In genomic region chr17:57943140-57943539, GRCh38 we compare ENCODE assay signal across 10 cellular contexts. TPM values are rescaled to one million over a fixed set of nuclear protein-coding genes. Genes with fewer than 3 reads are reported as not detected.
A peak's percentile ranks its signal among the peaks of the same experiment; 100 is the strongest.
DNase-seq lines count a peak whose midpoint lies in the region; ATAC-seq, FAIRE-seq and TF ChIP-seq lines count a peak whose summit lies in the region.
"Had no signal": no experiment of that assay in that cellular context is flagged by ENCODE, and none has a peak within 500 bp of the region (broad histone marks: within the 10 kb centered on the region; RNA-seq: fewer than 3 reads in every experiment).

No MANE protein-coding gene starts in this region.

- TF ChIP-seq CTCF in keratinocyte (optimal IDR thresholded peaks at IDR 0.05 in 1 of 3, IDR thresholded peaks at IDR 0.05 in 1 of 3, conservative IDR thresholded peaks at IDR 0.05 in 1 of 3; ENCODE audit: extremely low read depth in 1 of 3, insufficient read depth in 2 of 3, low read length in 3 of 3) = no peak
- TF ChIP-seq CTCF in upper lobe of right lung (IDR thresholded peaks at IDR 0.05) = no peak

- no peaks in the 10 kb centered on the region for H3K27me3 ChIP-seq in adipocyte (replicated peaks; ENCODE audit: control insufficient read depth, insufficient read depth, low read length)
- H3K27me3 ChIP-seq in keratinocyte (ENCODE audit: control insufficient read depth, extremely low read depth, insufficient read depth, low read length) = no peaks in the 10 kb centered on the region
- no peaks in the 10 kb centered on the region for H3K27me3 ChIP-seq in upper lobe of right lung

- H3K4me2 ChIP-seq in keratinocyte (ENCODE audit: control insufficient read depth, extremely low read depth, insufficient read depth, low read depth, low read length) = no peak overlapping the region

- H3K4me3 ChIP-seq in adipocyte (ENCODE audit: low read length) (no peak overlapping the region), keratinocyte (ENCODE audit: control insufficient read depth in 2 of 3, extremely low read depth in 1 of 3, insufficient read depth in 2 of 3, low read depth in 1 of 3, low read length in 3 of 3) (no peak overlapping the region), upper lobe of right lung (no peak overlapping the region)

- peaks cover 4% of the 10 kb centered on the region for H3K9me1 ChIP-seq in keratinocyte (ENCODE audit: control insufficient read depth, extremely low read depth, insufficient read depth, low read length)

- no peak overlapping the region for H3K9ac ChIP-seq in adipocyte (ENCODE audit: low read length)
- no peak overlapping the region for H3K9ac ChIP-seq in keratinocyte (ENCODE audit: control insufficient read depth, extremely low read depth, insufficient read depth, low read length)

- H4K20me1 ChIP-seq in keratinocyte (ENCODE audit: control insufficient read depth, extremely low read depth, insufficient read depth, low read length) = no peaks in the 10 kb centered on the region

- peak; percentile 23 for FAIRE-seq in keratinocyte (lab: Jason Lieb, UNC)

- no peak overlapping the region for H2AFZ ChIP-seq in keratinocyte (ENCODE audit: control insufficient read depth, low read length)

- ATAC-seq in upper lobe of right lung (no peak), HG02610 (IDR thresholded peaks at IDR 0.05; ENCODE audit: unreplicated experiment) (no peak)
- ATAC-seq: stimulated activated effector memory CD8-positive, alpha-beta T cell treated with anti-CD3 and anti-CD28 coated beads, Interleukin-12 subunit alpha, Interleukin-12 subunit beta, amount 100 ng/mL, for 72 hours had no signal

- H3K27ac ChIP-seq in keratinocyte (ENCODE audit: control insufficient read depth, insufficient read depth, low read length) = no peak overlapping the region
- peak overlapping the region; percentile 36 for H3K27ac ChIP-seq in upper lobe of right lung

- dilution Hi-C loops in keratinocyte (cut with MboI; ENCODE audit: extremely low pct_ligation_motif_present, low sequenced_read_pairs) = no loop called here

- intact Hi-C loops in upper lobe of right lung (cut with DNase I) = no loop called here

- DNase-seq in LHCN-M2 (ENCODE audit: low read depth) (peak; percentile 64), adipocyte (ENCODE audit: low read depth) (peak; percentile 76), keratinocyte (ENCODE audit: low read depth, low spot score) (no peak), upper lobe of right lung (no peak), NCI-H1694 treated with DMSO at 0.1 percent for 48 hours (lab: John Stamatoyannopoulos, UW) (no peak), ureter (ENCODE audit: low spot score) (no peak)
- DNase-seq: cerebellar nuclear complex, NCI-H1092 had no signal

- H3K36me3 ChIP-seq in adipocyte (ENCODE audit: control insufficient read depth, insufficient read depth, low read length, severe bottlenecking) = no peaks in the 10 kb centered on the region
- peaks cover 0 to 3% of the 10 kb centered on the region in 2 experiments for H3K36me3 ChIP-seq in keratinocyte (ENCODE audit: control insufficient read depth in 2 of 2, extremely low read depth in 1 of 2, insufficient read depth in 2 of 2, low read length in 2 of 2)
- H3K36me3 ChIP-seq in upper lobe of right lung = no peaks in the 10 kb centered on the region

- no peaks in the 10 kb centered on the region for H3K9me3 ChIP-seq in adipocyte (ENCODE audit: control insufficient read depth, low read length)
- no peaks in the 10 kb centered on the region for H3K9me3 ChIP-seq in keratinocyte (ENCODE audit: control insufficient read depth, low read depth, low read length)
- no peaks in the 10 kb centered on the region for H3K9me3 ChIP-seq in upper lobe of right lung

- H3K4me1 ChIP-seq in adipocyte (ENCODE audit: control insufficient read depth, insufficient read depth, low read length) (peaks cover 47% of the 10 kb centered on the region), keratinocyte (ENCODE audit: control insufficient read depth, extremely low read depth, insufficient read depth, low read length) (peaks cover 34% of the 10 kb centered on the region), upper lobe of right lung (peaks cover 49% of the 10 kb centered on the region)

- peaks cover 27% of the 10 kb centered on the region for H3K79me2 ChIP-seq in keratinocyte (ENCODE audit: control insufficient read depth, insufficient read depth, low read length)

RNA-seq across cellular contexts. Expression of gene CUEDC1, which starts 12.1 kb away (rescaled TPM):
- total RNA-seq in LHCN-M2 (2014; rRNA removed) (22.9 and 29.6 TPM in 2 replicates), upper lobe of right lung (41.9 TPM), ureter (36.9 TPM)
- polyA plus RNA-seq in LHCN-M2 (2012) = 56.4 TPM
- 12.9 to 18.7 TPM (median 14.4 TPM) in 3 replicates for polyA plus RNA-seq in keratinocyte
- 3.6 TPM for polyA plus RNA-seq in keratinocyte (2011; ENCODE audit: low read depth)
- polyA plus RNA-seq in keratinocyte (2011; cell fraction: cytosol; rRNA removed) = 11.2 and 13.6 TPM in 2 replicates
- polyA plus RNA-seq in keratinocyte (2011; cell fraction: nucleus; rRNA removed) = 31.3 and 40.1 TPM in 2 replicates
- polyA plus RNA-seq in keratinocyte (2012; ENCODE audit: low replicate concordance) = 6.4 and 19.7 TPM in 2 replicates
- polyA minus RNA-seq in keratinocyte = 13.5 to 25.5 TPM (median 14.4 TPM) in 3 replicates
- polyA minus RNA-seq in keratinocyte (2011; cell fraction: cytosol; rRNA and poly(A)+ RNA removed) = 18.4 TPM
- 13.1 and 14.2 TPM in 2 replicates for polyA minus RNA-seq in keratinocyte (2011; cell fraction: nucleus; rRNA and poly(A)+ RNA removed)

RNA-seq across cellular contexts. Expression of gene VEZF1, which starts 44.9 kb away (rescaled TPM):
- total RNA-seq in LHCN-M2 (2014; rRNA removed) (60.3 and 65.2 TPM in 2 replicates), upper lobe of right lung (77.1 TPM), ureter (75.6 TPM)
- 23.7 TPM for polyA plus RNA-seq in LHCN-M2 (2012)
- 13.7 to 25.3 TPM (median 22.8 TPM) in 3 replicates for polyA plus RNA-seq in keratinocyte
- 6.9 TPM for polyA plus RNA-seq in keratinocyte (2011; ENCODE audit: low read depth)
- polyA plus RNA-seq in keratinocyte (2011; cell fraction: cytosol; rRNA removed) = 14.0 and 21.3 TPM in 2 replicates
- polyA plus RNA-seq in keratinocyte (2011; cell fraction: nucleus; rRNA removed) = 19.0 and 24.6 TPM in 2 replicates
- polyA plus RNA-seq in keratinocyte (2012; ENCODE audit: low replicate concordance) = 10.7 and 25.3 TPM in 2 replicates
- polyA minus RNA-seq in keratinocyte = 27.9 to 46.1 TPM (median 35.7 TPM) in 3 replicates
- 18.4 TPM for polyA minus RNA-seq in keratinocyte (2011; cell fraction: cytosol; rRNA and poly(A)+ RNA removed)
- 14.5 and 22.1 TPM in 2 replicates for polyA minus RNA-seq in keratinocyte (2011; cell fraction: nucleus; rRNA and poly(A)+ RNA removed)

Comparison
In these comparisons a context has a peak if more than half of its experiments do, and no peak if none do; other contexts are left out.
1. DNase-seq: peak in LHCN-M2 (single experiment) and adipocyte (single experiment); none in keratinocyte (single experiment), upper lobe of right lung (single experiment), NCI-H1694 treated with DMSO at 0.1 percent for 48 hours (single experiment) and ureter (single experiment).